Comparison of ENCODE assay signal across 8 cellular contexts in genomic region chr22:30636226-30637077, GRCh38. TPM values are rescaled to one million over a fixed set of nuclear protein-coding genes. Genes with fewer than 3 reads are reported as not detected.
DNase-seq lines count a peak whose midpoint lies in the region; ATAC-seq and TF ChIP-seq lines count a peak whose summit lies in the region.

No MANE protein-coding gene starts in this region.

- H3K4me3 ChIP-seq in adipocyte (ENCODE audit: low read length) (peak overlapping the region; percentile 94), gastrocnemius medialis (peak overlapping the region; percentile 67 to 96 (median 78))

- ATAC-seq in gastrocnemius medialis (peak; percentile 38 to 51), HG02610 (IDR thresholded peaks at IDR 0.05; ENCODE audit: unreplicated experiment) (no peak), HG03432 (IDR thresholded peaks at IDR 0.05; ENCODE audit: unreplicated experiment) (no peak)

- TF ChIP-seq POLR2A in gastrocnemius medialis (IDR thresholded peaks at IDR 0.05) = no peak

- in situ Hi-C loops in gastrocnemius medialis (cut with MboI; ENCODE audit: low sequenced_read_pairs in 4 of 4) = loop anchor here (10.0 to 25.0 kb wide), 4 partner anchors 58 to 288 kb away; partner anchors contain the start of gene OSBP2 (in 1 of the 4)

- peak overlapping the region; percentile 95 to 99 (median 98) for H3K27ac ChIP-seq in gastrocnemius medialis

- H3K27me3 ChIP-seq in adipocyte (replicated peaks; ENCODE audit: control insufficient read depth, insufficient read depth, low read length) (no peaks in the 10 kb centered on the region), gastrocnemius medialis (no peaks in the 10 kb centered on the region)

- peak; percentile 62 for DNase-seq in Daoy (ENCODE audit: low read depth)
- peak; percentile 43 for DNase-seq in NAMALWA (ENCODE audit: low spot score)
- peak; percentile 31 for DNase-seq in adipocyte (ENCODE audit: low read depth)
- DNase-seq in hypothalamus (lab: John Stamatoyannopoulos, UW) = peak in 26 of 51 donors; percentile 15 to 60 (median 44)
- DNase-seq in gastrocnemius medialis = peak; percentile 56 to 76
- DNase-seq in RPMI8226 = no peak

- intact Hi-C loops in gastrocnemius medialis (cut with DNase I; ENCODE audit: low total_unique reads) = no loop called here

- peaks cover 38% of the 10 kb centered on the region for H3K4me1 ChIP-seq in adipocyte (ENCODE audit: control insufficient read depth, insufficient read depth, low read length)
- H3K4me1 ChIP-seq in gastrocnemius medialis = peaks cover 52 to 55% of the 10 kb centered on the region in 2 donors

- no peaks in the 10 kb centered on the region for H3K9me3 ChIP-seq in adipocyte (ENCODE audit: control insufficient read depth, low read length)
- no peaks in the 10 kb centered on the region for H3K9me3 ChIP-seq in gastrocnemius medialis

- H3K9ac ChIP-seq in adipocyte (ENCODE audit: low read length) = peak overlapping the region; percentile 93

- TF ChIP-seq CTCF in gastrocnemius medialis (IDR thresholded peaks at IDR 0.05 in 4 of 5, conservative IDR thresholded peaks at IDR 0.05 in 1 of 5) = peak in 3 of 5 experiments; percentile 17 to 35 (median 31)

- no peaks in the 10 kb centered on the region for H3K36me3 ChIP-seq in adipocyte (ENCODE audit: control insufficient read depth, insufficient read depth, low read length, severe bottlenecking)
- no peaks in the 10 kb centered on the region for H3K36me3 ChIP-seq in gastrocnemius medialis

RNA-seq across cellular contexts. Expression of gene SLC35E4, which starts 0.9 kb away (rescaled TPM):
- total RNA-seq in Daoy (2014; rRNA removed; shearing (Covaris generic)) = 8.2 and 11.4 TPM in 2 replicates
- 10 to 100 TPM in 2 of 4 donors, 1 to 10 TPM in 2; 8.5 to 19.3 (median 10.9) TPM for total RNA-seq in gastrocnemius medialis

RNA-seq across cellular contexts. Expression of gene TCN2, which starts 29.5 kb away (rescaled TPM):
- total RNA-seq in Daoy (2014; rRNA removed; shearing (Covaris generic)) = 0.12 and 2.0 TPM in 2 replicates
- 10 to 100 TPM in 3 of 4 donors, 1 to 10 TPM in 1; 5.1 to 12.8 (median 11.7) TPM for total RNA-seq in gastrocnemius medialis

RNA-seq across cellular contexts. Expression of gene DUSP18, which starts 31.2 kb away (rescaled TPM):
- 4.3 and 7.0 TPM in 2 replicates for total RNA-seq in Daoy (2014; rRNA removed; shearing (Covaris generic))
- 1 to 10 TPM in 3 of 4 donors, under 1 TPM in 1; 0.82 to 4.3 (median 2.0) TPM for total RNA-seq in gastrocnemius medialis

RNA-seq across cellular contexts. Expression of gene PES1, which starts 44.7 kb away (rescaled TPM):
- total RNA-seq in Daoy (2014; rRNA removed; shearing (Covaris generic)) = 162 and 172 TPM in 2 replicates
- 10 to 100 TPM; 56.3 to 72.0 (median 65.8) TPM for total RNA-seq in gastrocnemius medialis

RNA-seq across cellular contexts. Expression of gene OSBP2, which starts 58.2 kb away (rescaled TPM):
- total RNA-seq in Daoy (2014; rRNA removed; shearing (Covaris generic)) = 0.60 and 0.97 TPM in 2 replicates
- 1 to 10 TPM; 2.8 to 4.3 (median 3.0) TPM for total RNA-seq in gastrocnemius medialis

Comparison
In these comparisons a context has a peak if more than half of its experiments do, and no peak if none do; other contexts are left out.
1. ATAC-seq: peak in gastrocnemius medialis (2 of 2); none in HG02610 (single experiment) and HG03432 (single experiment).